ENCODE assay signal across 28 cellular contexts in the genomic region with DNA sequence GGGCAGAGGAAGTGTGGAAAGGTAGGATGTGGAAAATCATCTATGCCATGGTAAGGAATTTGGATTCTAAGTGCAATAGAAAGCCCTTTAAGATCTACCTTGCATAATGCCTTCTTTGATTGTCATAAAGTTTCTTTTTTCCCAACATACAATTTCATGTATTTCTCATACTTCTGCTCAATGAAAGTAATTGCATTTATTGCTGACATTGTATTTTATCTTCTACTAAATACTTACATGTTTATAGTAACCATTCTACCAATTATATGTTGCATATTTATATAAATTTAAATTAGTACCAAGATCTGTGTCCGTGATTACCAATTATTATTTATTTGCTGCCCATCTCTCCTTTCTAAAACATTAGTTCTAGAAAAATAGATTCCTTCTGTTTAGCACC.
"Had no signal": no experiment of that assay in that cellular context is flagged by ENCODE, and none has a peak within 500 bp of the region (broad histone marks: within the 10 kb centered on the region; RNA-seq: fewer than 3 reads in every experiment).

No MANE protein-coding gene starts in this region.

- H3K27ac ChIP-seq: colonic mucosa, coronary artery, dorsolateral prefrontal cortex, epithelial cell of prostate, esophagus muscularis mucosa, esophagus squamous epithelium, foreskin keratinocyte, gastrocnemius medialis, gastroesophageal sphincter, heart left ventricle, heart right ventricle had no signal

- H3K27me3 ChIP-seq: colonic mucosa, dorsolateral prefrontal cortex, esophagus muscularis mucosa, esophagus squamous epithelium, foreskin keratinocyte, gastrocnemius medialis, gastroesophageal sphincter, heart left ventricle, heart right ventricle had no signal

- ATAC-seq: effector memory CD8-positive, alpha-beta T cell; esophagus mucosa; foreskin keratinocyte; gastrocnemius medialis; gastroesophageal sphincter; heart left ventricle; heart right ventricle had no signal

- H3K4me3 ChIP-seq: colonic mucosa, coronary artery, dorsolateral prefrontal cortex, esophagus muscularis mucosa, esophagus squamous epithelium, gastrocnemius medialis, gastroesophageal sphincter, heart left ventricle, heart right ventricle had no signal

- FAIRE-seq: colon, endometrium, endothelial cell of umbilical vein, frontal cortex had no signal

- DNase-seq: colonic mucosa; cortex of kidney; dermis blood vessel endothelial cell; dorsolateral prefrontal cortex; effector CD4-positive, alpha-beta T cell; effector CD8-positive, alpha-beta T cell; effector memory CD4-positive, alpha-beta T cell; effector memory CD8-positive, alpha-beta T cell; endodermal cell; erythroblast; esophagus squamous epithelium; foreskin fibroblast; foreskin keratinocyte; foreskin melanocyte; gastrocnemius medialis; glutamatergic neuron; head of caudate nucleus; heart left ventricle; heart right ventricle had no signal

- H3K9me3 ChIP-seq: colonic mucosa, esophagus muscularis mucosa, gastrocnemius medialis, gastroesophageal sphincter had no signal

- H3K4me1 ChIP-seq: colonic mucosa, esophagus muscularis mucosa, esophagus squamous epithelium, foreskin keratinocyte, gastrocnemius medialis, gastroesophageal sphincter, heart left ventricle, heart right ventricle had no signal

- H3K36me3 ChIP-seq: colonic mucosa, esophagus muscularis mucosa, esophagus squamous epithelium, gastrocnemius medialis, gastroesophageal sphincter, heart left ventricle, heart right ventricle had no signal
